1 cellular context compared by ENCODE assay signal in the genomic region with DNA sequence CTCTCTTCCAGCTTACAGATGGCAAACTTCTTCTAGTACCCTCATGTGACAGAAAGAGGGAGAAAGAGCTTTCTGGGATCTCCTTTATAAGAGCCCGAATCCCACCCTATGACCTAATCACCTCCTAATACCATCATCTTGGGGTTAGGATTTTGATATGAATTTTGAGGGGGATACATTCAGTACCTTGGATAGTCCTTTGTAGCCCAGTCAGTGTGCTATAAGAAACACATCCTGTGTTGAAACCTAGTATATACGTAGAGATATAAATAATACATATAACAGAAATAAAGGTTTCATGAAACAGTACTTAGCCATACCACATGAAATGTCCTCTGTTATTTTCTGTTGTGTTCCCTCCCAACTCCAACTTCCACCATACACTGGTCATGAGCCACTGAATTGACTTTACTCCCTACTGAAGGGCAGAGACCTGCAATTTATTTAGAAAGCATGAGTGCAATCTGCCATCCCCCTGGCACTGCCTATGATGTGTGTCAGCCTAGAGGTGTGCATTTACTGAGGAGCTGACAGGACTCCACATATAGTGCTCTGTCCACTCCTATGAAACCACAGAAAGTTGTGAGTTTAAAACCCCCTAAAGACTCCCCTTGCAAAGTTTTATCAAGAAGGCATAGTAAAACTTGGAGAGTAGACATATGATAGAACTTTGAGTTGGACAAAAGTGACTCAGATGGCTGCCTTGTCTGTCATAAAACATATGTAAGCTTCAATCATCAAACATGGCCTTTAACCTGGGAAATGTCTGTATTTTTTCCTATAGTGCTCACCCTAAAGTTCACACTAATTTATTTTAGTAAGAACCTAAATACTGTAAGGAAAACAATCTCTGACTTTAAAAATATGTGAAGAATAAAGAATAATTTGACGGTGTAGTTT.
TF ChIP-seq lines count a peak whose summit lies in the region.

No MANE protein-coding gene starts in this region.

TF ChIP-seq in GM12878, 131 proteins besides CTCF, POLR2A, EP300 and RAD21 (continued from another document):
- TF ChIP-seq, protein P1, sequence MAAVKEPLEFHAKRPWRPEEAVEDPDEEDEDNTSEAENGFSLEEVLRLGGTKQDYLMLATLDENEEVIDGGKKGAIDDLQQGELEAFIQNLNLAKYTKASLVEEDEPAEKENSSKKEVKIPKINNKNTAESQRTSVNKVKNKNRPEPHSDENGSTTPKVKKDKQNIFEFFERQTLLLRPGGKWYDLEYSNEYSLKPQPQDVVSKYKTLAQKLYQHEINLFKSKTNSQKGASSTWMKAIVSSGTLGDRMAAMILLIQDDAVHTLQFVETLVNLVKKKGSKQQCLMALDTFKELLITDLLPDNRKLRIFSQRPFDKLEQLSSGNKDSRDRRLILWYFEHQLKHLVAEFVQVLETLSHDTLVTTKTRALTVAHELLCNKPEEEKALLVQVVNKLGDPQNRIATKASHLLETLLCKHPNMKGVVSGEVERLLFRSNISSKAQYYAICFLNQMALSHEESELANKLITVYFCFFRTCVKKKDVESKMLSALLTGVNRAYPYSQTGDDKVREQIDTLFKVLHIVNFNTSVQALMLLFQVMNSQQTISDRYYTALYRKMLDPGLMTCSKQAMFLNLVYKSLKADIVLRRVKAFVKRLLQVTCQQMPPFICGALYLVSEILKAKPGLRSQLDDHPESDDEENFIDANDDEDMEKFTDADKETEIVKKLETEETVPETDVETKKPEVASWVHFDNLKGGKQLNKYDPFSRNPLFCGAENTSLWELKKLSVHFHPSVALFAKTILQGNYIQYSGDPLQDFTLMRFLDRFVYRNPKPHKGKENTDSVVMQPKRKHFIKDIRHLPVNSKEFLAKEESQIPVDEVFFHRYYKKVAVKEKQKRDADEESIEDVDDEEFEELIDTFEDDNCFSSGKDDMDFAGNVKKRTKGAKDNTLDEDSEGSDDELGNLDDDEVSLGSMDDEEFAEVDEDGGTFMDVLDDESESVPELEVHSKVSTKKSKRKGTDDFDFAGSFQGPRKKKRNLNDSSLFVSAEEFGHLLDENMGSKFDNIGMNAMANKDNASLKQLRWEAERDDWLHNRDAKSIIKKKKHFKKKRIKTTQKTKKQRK (IDR thresholded peaks at IDR 0.05; ENCODE audit: low read depth, low read length): no peak
- TF ChIP-seq RUNX3 (IDR thresholded peaks at IDR 0.05; ENCODE audit: low read length): peak; percentile 9; the same call in 1 of the 2 replicates
- TF ChIP-seq, protein P2, sequence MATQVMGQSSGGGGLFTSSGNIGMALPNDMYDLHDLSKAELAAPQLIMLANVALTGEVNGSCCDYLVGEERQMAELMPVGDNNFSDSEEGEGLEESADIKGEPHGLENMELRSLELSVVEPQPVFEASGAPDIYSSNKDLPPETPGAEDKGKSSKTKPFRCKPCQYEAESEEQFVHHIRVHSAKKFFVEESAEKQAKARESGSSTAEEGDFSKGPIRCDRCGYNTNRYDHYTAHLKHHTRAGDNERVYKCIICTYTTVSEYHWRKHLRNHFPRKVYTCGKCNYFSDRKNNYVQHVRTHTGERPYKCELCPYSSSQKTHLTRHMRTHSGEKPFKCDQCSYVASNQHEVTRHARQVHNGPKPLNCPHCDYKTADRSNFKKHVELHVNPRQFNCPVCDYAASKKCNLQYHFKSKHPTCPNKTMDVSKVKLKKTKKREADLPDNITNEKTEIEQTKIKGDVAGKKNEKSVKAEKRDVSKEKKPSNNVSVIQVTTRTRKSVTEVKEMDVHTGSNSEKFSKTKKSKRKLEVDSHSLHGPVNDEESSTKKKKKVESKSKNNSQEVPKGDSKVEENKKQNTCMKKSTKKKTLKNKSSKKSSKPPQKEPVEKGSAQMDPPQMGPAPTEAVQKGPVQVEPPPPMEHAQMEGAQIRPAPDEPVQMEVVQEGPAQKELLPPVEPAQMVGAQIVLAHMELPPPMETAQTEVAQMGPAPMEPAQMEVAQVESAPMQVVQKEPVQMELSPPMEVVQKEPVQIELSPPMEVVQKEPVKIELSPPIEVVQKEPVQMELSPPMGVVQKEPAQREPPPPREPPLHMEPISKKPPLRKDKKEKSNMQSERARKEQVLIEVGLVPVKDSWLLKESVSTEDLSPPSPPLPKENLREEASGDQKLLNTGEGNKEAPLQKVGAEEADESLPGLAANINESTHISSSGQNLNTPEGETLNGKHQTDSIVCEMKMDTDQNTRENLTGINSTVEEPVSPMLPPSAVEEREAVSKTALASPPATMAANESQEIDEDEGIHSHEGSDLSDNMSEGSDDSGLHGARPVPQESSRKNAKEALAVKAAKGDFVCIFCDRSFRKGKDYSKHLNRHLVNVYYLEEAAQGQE (IDR thresholded peaks at IDR 0.05; ENCODE audit: low read depth, low read length): peak; percentile 44
